34 cellular contexts compared by ENCODE assay signal in genomic region chr14:101054671-101055070, GRCh38.
"Had no signal": no experiment of that assay in that cellular context is flagged by ENCODE, and none has a peak within 500 bp of the region (broad histone marks: within the 10 kb centered on the region; RNA-seq: fewer than 3 reads in every experiment).

No MANE protein-coding gene starts in this region.

- H3K4me3 ChIP-seq: ascending aorta, body of pancreas, breast epithelium, PC-9 had no signal

- H3K4me2 ChIP-seq: PC-9 had no signal

- H3K27ac Mint-ChIP-seq: activated B cell treated with CpG ODN at 0.5 μM for 24 hours; activated CD8-positive, alpha-beta T cell treated with anti-CD3 and anti-CD28 coated beads for 36 hours; activated naive CD4-positive, alpha-beta T cell treated with anti-CD3 and anti-CD28 coated beads, Interleukin-2, amount 50 U/mL, for 24 hours; activated naive CD8-positive, alpha-beta T cell treated with anti-CD3 and anti-CD28 coated beads, Interleukin-2, amount 10 ng/mL, durations not matched to agents 7 days and 5 days; activated T-helper 2 cell treated with anti-CD3 and anti-CD28 coated beads, Interferon-gamma antibody, Interleukin-2, Interleukin-4, amounts not matched to agents 10 μg/mL and 5 μg/mL and 100 μg/mL, durations not matched to agents 14 hours and 24 hours and 36 hours had no signal

- H3K4me3 Mint-ChIP-seq: activated B cell treated with CpG ODN at 0.5 μM for 24 hours; activated CD8-positive, alpha-beta T cell treated with anti-CD3 and anti-CD28 coated beads for 36 hours; activated naive CD4-positive, alpha-beta T cell treated with anti-CD3 and anti-CD28 coated beads, Interleukin-2, amount 50 U/mL, for 24 hours; activated naive CD8-positive, alpha-beta T cell treated with anti-CD3 and anti-CD28 coated beads, Interleukin-2, amount 10 ng/mL, durations not matched to agents 7 days and 5 days had no signal

- H3K36me3 ChIP-seq: ascending aorta, breast epithelium had no signal

- H3K4me1 Mint-ChIP-seq: activated B cell treated with CpG ODN at 0.5 μM for 24 hours; activated naive CD4-positive, alpha-beta T cell treated with anti-CD3 and anti-CD28 coated beads, Interleukin-2, amount 50 U/mL, for 24 hours; activated naive CD8-positive, alpha-beta T cell treated with anti-CD3 and anti-CD28 coated beads, Interleukin-2, amount 10 ng/mL, durations not matched to agents 7 days and 5 days had no signal

- H3K27ac ChIP-seq: ascending aorta, body of pancreas, breast epithelium, PC-9, RWPE1, VCaP had no signal

- H2AFZ ChIP-seq: PC-9 had no signal

- H3K27me3 ChIP-seq: ascending aorta, body of pancreas, breast epithelium had no signal

- H3K9me3 Mint-ChIP-seq: activated naive CD4-positive, alpha-beta T cell treated with anti-CD3 and anti-CD28 coated beads, Interleukin-2, amount 50 U/mL, for 24 hours; activated naive CD8-positive, alpha-beta T cell treated with anti-CD3 and anti-CD28 coated beads, Interleukin-2, amount 10 ng/mL, durations not matched to agents 7 days and 5 days had no signal

- H3K36me3 Mint-ChIP-seq: activated naive CD4-positive, alpha-beta T cell treated with anti-CD3 and anti-CD28 coated beads, Interleukin-2, amount 50 U/mL, for 24 hours; activated naive CD8-positive, alpha-beta T cell treated with anti-CD3 and anti-CD28 coated beads, Interleukin-2, amount 10 ng/mL, durations not matched to agents 7 days and 5 days had no signal

- H3K4me1 ChIP-seq: ascending aorta, body of pancreas, breast epithelium had no signal

- H3K9me3 ChIP-seq: ascending aorta, body of pancreas had no signal

- DNase-seq: activated B cell treated with CpG ODN at 0.5 μM for 24 hours; activated CD4-positive, alpha-beta T cell treated with anti-CD3 and anti-CD28 coated beads for 48 hours; activated CD4-positive, alpha-beta T cell treated with anti-CD3 and anti-CD28 coated beads, Interleukin-2, amount 50 U/mL, for 4 hours; activated CD4-positive, CD25-positive, alpha-beta regulatory T cell treated with anti-CD3 and anti-CD28 coated beads, Interleukin-2, amount 50 U/mL, for 72 hours; activated CD8-positive, alpha-beta T cell treated with anti-CD3 and anti-CD28 coated beads for 36 hours; activated gamma-delta T cell; activated naive CD4-positive, alpha-beta T cell treated with Interleukin-2 at 50 U/mL for 16 hours; activated naive CD8-positive, alpha-beta T cell treated with anti-CD3 and anti-CD28 coated beads, Interleukin-2, amount 10 ng/mL, durations not matched to agents 7 days and 5 days; activated T-cell treated with anti-CD3 and anti-CD28 coated beads, Interleukin-2, amount 50 U/mL, for 1 hour; amygdala; body of pancreas; caudate nucleus; cerebellar nuclear complex; Karpas-422; NCI-H1105; NCI-H1436; NCI-H1694; NCI-H1930; NCI-H2081 treated with DMSO at 0.1 percent for 48 hours; NCI-H345; NCI-H524 treated with DMSO at 0.1 percent for 48 hours; NK-92 treated with Interleukin-12 subunit alpha and Interleukin-12 subunit beta, amount 100 ng/mL, for 24 hours; PC-9; SW 1271; T-helper 1 cell; T-helper 2 cell; T-helper 9 cell had no signal

- H3K27me3 Mint-ChIP-seq: activated B cell treated with CpG ODN at 0.5 μM for 24 hours; activated CD8-positive, alpha-beta T cell treated with anti-CD3 and anti-CD28 coated beads for 36 hours; activated naive CD4-positive, alpha-beta T cell treated with anti-CD3 and anti-CD28 coated beads, Interleukin-2, amount 50 U/mL, for 24 hours; activated naive CD8-positive, alpha-beta T cell treated with anti-CD3 and anti-CD28 coated beads, Interleukin-2, amount 10 ng/mL, durations not matched to agents 7 days and 5 days had no signal

- ATAC-seq: activated CD8-positive, alpha-beta T cell treated with anti-CD3 and anti-CD28 coated beads for 36 hours; body of pancreas; Right ventricle myocardium inferior had no signal
